26 cellular contexts compared by ENCODE assay signal in the genomic region with DNA sequence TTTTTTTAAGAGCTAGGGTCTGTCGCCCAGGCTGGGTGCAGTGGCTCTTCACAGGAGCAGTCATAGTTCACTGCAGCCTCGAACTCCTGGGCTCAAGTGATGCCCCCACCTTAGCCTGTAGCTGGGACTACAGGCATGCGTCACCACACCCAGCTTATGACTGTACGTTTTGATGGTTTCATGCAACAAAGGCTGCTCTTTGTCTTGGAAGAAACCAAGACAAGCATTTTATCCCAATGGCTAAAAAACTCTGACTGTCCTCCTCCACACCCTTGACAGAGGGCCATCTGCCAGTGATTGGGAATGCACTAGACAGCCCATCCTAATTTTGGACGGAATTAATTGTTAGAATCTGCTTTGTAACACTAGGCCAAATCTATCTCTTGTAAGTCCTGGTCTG.
DNase-seq lines count a peak whose midpoint lies in the region; TF ChIP-seq lines count a peak whose summit lies in the region.
"Had no signal": no experiment of that assay in that cellular context is flagged by ENCODE, and none has a peak within 500 bp of the region (broad histone marks: within the 10 kb centered on the region; RNA-seq: fewer than 3 reads in every experiment).

No MANE protein-coding gene starts in this region.

- no peak overlapping the region for H3K4me2 ChIP-seq in osteoblast (ENCODE audit: insufficient read depth, low read length)
- H3K4me2 ChIP-seq: BLaER1 treated with 17β-estradiol and CSF1 and Interleukin-3, amounts not matched to agents 10 nM and 100 nM had no signal

- H3K4me3 Mint-ChIP-seq in Caco-2 (ENCODE audit: unreplicated experiment) = no peak overlapping the region
- peak overlapping the region in 1 of 3 experiments; percentile 10 for H3K4me3 Mint-ChIP-seq in nephron
- H3K4me3 Mint-ChIP-seq: activated CD4-positive, alpha-beta memory T cell treated with anti-CD3 and anti-CD28 coated beads, Interleukin-2, amount 10 ng/mL, durations not matched to agents 7 days and 5 days; stimulated activated memory B cell treated with anti-CD40 and anti-IgM and Interleukin-4, amounts not matched to agents 10 μg/mL and 1 μg/mL and 100 μg/mL, for 72 hours had no signal

- H3K4me3 ChIP-seq in Caco-2 (ENCODE audit: low read depth, low read length) = no peak overlapping the region
- H3K4me3 ChIP-seq in osteoblast (ENCODE audit: insufficient read depth, low read length) = no peak overlapping the region
- H3K4me3 ChIP-seq: BLaER1 treated with 17β-estradiol and CSF1 and Interleukin-3, amounts not matched to agents 10 nM and 100 nM; dorsolateral prefrontal cortex; psoas muscle; upper lobe of left lung had no signal

- no peak overlapping the region for H2AFZ ChIP-seq in osteoblast (ENCODE audit: low read length)

- H3K4me1 ChIP-seq in Caco-2 = peaks cover 59% of the 10 kb centered on the region
- peaks cover 24% of the 10 kb centered on the region for H3K4me1 ChIP-seq in osteoblast (ENCODE audit: insufficient read depth, low read length)

- H3K79me2 ChIP-seq in osteoblast (ENCODE audit: insufficient read depth, low read length) = no peaks in the 10 kb centered on the region

- H3K27ac ChIP-seq in VCaP (peak overlapping the region; percentile 91), osteoblast (ENCODE audit: low read depth, low read length) (no peak overlapping the region)
- H3K27ac ChIP-seq: BLaER1 treated with 17β-estradiol and CSF1 and Interleukin-3, amounts not matched to agents 10 nM and 100 nM; psoas muscle had no signal

- no peaks in the 10 kb centered on the region for H3K9me3 ChIP-seq in Caco-2
- no peaks in the 10 kb centered on the region for H3K9me3 ChIP-seq in osteoblast (ENCODE audit: low read depth, low read length)
- H3K9me3 ChIP-seq: BLaER1 treated with 17β-estradiol and CSF1 and Interleukin-3, amounts not matched to agents 10 nM and 100 nM; psoas muscle; upper lobe of left lung had no signal

- TF ChIP-seq CTCF in Caco-2 (IDR thresholded peaks at IDR 0.05; ENCODE audit: insufficient read depth in 1 of 2, low read depth in 1 of 2, low read length in 1 of 2, severe bottlenecking in 1 of 2, unreplicated experiment in 1 of 2) (no peak), VCaP (conservative IDR thresholded peaks at IDR 0.05) (no peak), nephron (IDR thresholded peaks at IDR 0.05; ENCODE audit: unreplicated experiment in 3 of 3) (no peak), osteoblast (IDR thresholded peaks at IDR 0.05; ENCODE audit: extremely low read depth, low read depth, low read length) (no peak)

- CTCF ChIA-PET in Caco-2 (lab: Charles Lee) = no interaction called here

- POLR2A ChIA-PET in Caco-2 (lab: Charles Lee) = no interaction called here

- DNase-seq in Caco-2 (no peak), foreskin melanocyte (peak; percentile 77), NCI-H187 treated with DMSO at 0.1 percent for 48 hours (lab: John Stamatoyannopoulos, UW) (no peak), T1000 (lab: John Stamatoyannopoulos, UW) (no peak), ACHN (no peak), osteoblast (ENCODE audit: insufficient read length, low spot score, missing footprints) (no peak)
- DNase-seq: activated CD4-positive, alpha-beta memory T cell treated with anti-CD3 and anti-CD28 coated beads, Interleukin-2, amount 10 ng/mL, durations not matched to agents 7 days and 5 days; activated CD8-positive, alpha-beta memory T cell treated with anti-CD3 and anti-CD28 coated beads, Interleukin-2, amount 50 U/mL, for 4 hours; activated naive CD4-positive, alpha-beta T cell treated with Interleukin-2 at 50 U/mL for 16 hours; cerebellar nuclear complex; COR-L47; dorsolateral prefrontal cortex; H7; KBM-7; naive B cell; NCI-H1417; NCI-H2081; NCI-H524 treated with DMSO at 0.1 percent for 48 hours; psoas muscle; stimulated activated CD4-positive, alpha-beta T cell treated with anti-CD3 and anti-CD28 coated beads, Interleukin-15, amount 100 ng/mL, for 24 hours; T-helper 2 cell; upper lobe of left lung had no signal

- H4K20me1 ChIP-seq in osteoblast (ENCODE audit: insufficient read depth, low read length) = no peaks in the 10 kb centered on the region
- H4K20me1 ChIP-seq: BLaER1 treated with 17β-estradiol and CSF1 and Interleukin-3, amounts not matched to agents 10 nM and 100 nM had no signal

- H3K4me1 Mint-ChIP-seq in Caco-2 (ENCODE audit: low read depth, unreplicated experiment) (peaks cover 31% of the 10 kb centered on the region), nephron (peaks cover 48% of the 10 kb centered on the region)

- H3K27me3 Mint-ChIP-seq in Caco-2 (ENCODE audit: insufficient read depth, unreplicated experiment) = no peaks in the 10 kb centered on the region
- peaks cover 7% of the 10 kb centered on the region for H3K27me3 Mint-ChIP-seq in nephron (ENCODE audit: low read depth)

- H3K27ac Mint-ChIP-seq in Caco-2 (ENCODE audit: unreplicated experiment) = peak overlapping the region; percentile 48
- peak overlapping the region in 2 of 3 experiments; percentile 50 to 92 for H3K27ac Mint-ChIP-seq in nephron
- H3K27ac Mint-ChIP-seq: activated CD4-positive, alpha-beta memory T cell treated with anti-CD3 and anti-CD28 coated beads, Interleukin-2, amount 10 ng/mL, durations not matched to agents 7 days and 5 days; stimulated activated memory B cell treated with anti-CD40 and anti-IgM and Interleukin-4, amounts not matched to agents 10 μg/mL and 1 μg/mL and 100 μg/mL, for 72 hours had no signal

- in situ Hi-C loops in ACHN (cut with HindIII; ENCODE audit: low pct_ligation_motif_present, low pct_unique_long_range_greater_than_20kb, low sequenced_read_pairs) = no loop called here

- no TSS peak for BruUV-seq in Caco-2 (replicated peaks; lab: Mats Ljungman, UMichigan)

- H3K27me3 ChIP-seq in Caco-2 (replicated peaks; ENCODE audit: control insufficient read depth, insufficient read depth, low read length) (no peaks in the 10 kb centered on the region), osteoblast (ENCODE audit: insufficient read depth, low read length) (no peaks in the 10 kb centered on the region)
- H3K27me3 ChIP-seq: BLaER1 treated with 17β-estradiol and CSF1 and Interleukin-3, amounts not matched to agents 10 nM and 100 nM; dorsolateral prefrontal cortex; upper lobe of left lung had no signal

- H3K9me3 Mint-ChIP-seq in Caco-2 (ENCODE audit: unreplicated experiment) (no peaks in the 10 kb centered on the region), nephron (no peaks in the 10 kb centered on the region)
- H3K9me3 Mint-ChIP-seq: activated CD4-positive, alpha-beta memory T cell treated with anti-CD3 and anti-CD28 coated beads, Interleukin-2, amount 10 ng/mL, durations not matched to agents 7 days and 5 days; naive B cell; stimulated activated memory B cell treated with anti-CD40 and anti-IgM and Interleukin-4, amounts not matched to agents 10 μg/mL and 1 μg/mL and 100 μg/mL, for 72 hours had no signal

- H3K36me3 Mint-ChIP-seq in Caco-2 (ENCODE audit: insufficient read depth, unreplicated experiment) (no peaks in the 10 kb centered on the region), nephron (ENCODE audit: low read depth) (no peaks in the 10 kb centered on the region)
- H3K36me3 Mint-ChIP-seq: naive B cell; stimulated activated memory B cell treated with anti-CD40 and anti-IgM and Interleukin-4, amounts not matched to agents 10 μg/mL and 1 μg/mL and 100 μg/mL, for 72 hours had no signal

- intact Hi-C loops in Caco-2 (cut with micrococcal nuclease; ENCODE audit: unreplicated experiment) = no loop called here

- H3K36me3 ChIP-seq in Caco-2 (ENCODE audit: control insufficient read depth, insufficient read depth, low read length) (no peaks in the 10 kb centered on the region), osteoblast (ENCODE audit: insufficient read depth, low read length) (no peaks in the 10 kb centered on the region)
- H3K36me3 ChIP-seq: BLaER1 treated with 17β-estradiol and CSF1 and Interleukin-3, amounts not matched to agents 10 nM and 100 nM; upper lobe of left lung had no signal
